In genomic region chr1:104476126-104476525, GRCh38 we compare ENCODE assay signal across 25 cellular contexts.
"Had no signal": no experiment of that assay in that cellular context is flagged by ENCODE, and none has a peak within 500 bp of the region (broad histone marks: within the 10 kb centered on the region; RNA-seq: fewer than 3 reads in every experiment).

No MANE protein-coding gene starts in this region.

- H3K27me3 ChIP-seq: neural progenitor cell, ovary, right lobe of liver, sigmoid colon, stomach, suprapubic skin, testis, tibial artery, transverse colon, upper lobe of right lung, uterus had no signal

- H3K4me1 ChIP-seq: neural progenitor cell, parathyroid adenoma, psoas muscle, right lobe of liver, sigmoid colon, stomach, suprapubic skin, testis, tibial artery, transverse colon, upper lobe of right lung, uterus had no signal

- H2AFZ ChIP-seq: neural progenitor cell, parathyroid adenoma had no signal

- ATAC-seq: natural killer cell; psoas muscle; right cardiac atrium; right lobe of liver; stimulated activated effector memory CD8-positive, alpha-beta T cell treated with anti-CD3 and anti-CD28 coated beads, Interleukin-12 subunit alpha, Interleukin-12 subunit beta, amount 100 ng/mL, for 72 hours; stimulated activated naive B cell treated with anti-CD40 and anti-IgM and Interleukin-4, amounts not matched to agents 10 μg/mL and 1 μg/mL and 100 μg/mL, for 72 hours; upper lobe of right lung had no signal

- H3K9me3 ChIP-seq: ovary, psoas muscle, right lobe of liver, sigmoid colon, suprapubic skin, testis, tibial artery, upper lobe of right lung, uterus had no signal

- H3K9ac ChIP-seq: neural progenitor cell, parathyroid adenoma had no signal

- DNase-seq: natural killer cell; occipital lobe; ovary; posterior cingulate gyrus; psoas muscle; right cardiac atrium; right lobe of liver; sigmoid colon; small intestine; stimulated activated CD4-positive, alpha-beta T cell treated with anti-CD3 and anti-CD28 coated beads, Interleukin-15, amount 100 ng/mL, for 24 hours; stimulated activated CD4-positive, alpha-beta T cell treated with anti-CD3 and anti-CD28 coated beads, Interleukin-2, amount 100 ng/mL, for 24 hours; stimulated activated CD4-positive, alpha-beta T cell treated with anti-CD3 and anti-CD28 coated beads, Interleukin-2, amount 100 ng/mL, for 48 hours; stimulated activated CD4-positive, alpha-beta T cell treated with anti-CD3 and anti-CD28 coated beads, Interleukin-4, amount 100 ng/mL, for 24 hours; stimulated activated naive B cell treated with anti-CD40 and anti-IgM and Interleukin-4, amounts not matched to agents 10 μg/mL and 1 μg/mL and 100 μg/mL, for 72 hours; stimulated activated naive CD4-positive, alpha-beta T cell treated with Interleukin-2 at 50 U/mL for 16 hours; stomach; testis; tibial artery; transverse colon; upper lobe of right lung; uterus had no signal

- H3K4me3 ChIP-seq: neural progenitor cell, ovary, psoas muscle, right lobe of liver, sigmoid colon, stomach, suprapubic skin, testis, tibial artery, transverse colon, upper lobe of right lung, uterus had no signal

- H3K36me3 ChIP-seq: neural progenitor cell, ovary, right lobe of liver, sigmoid colon, stomach, suprapubic skin, tibial artery, transverse colon, upper lobe of right lung, uterus had no signal

- H3K27ac ChIP-seq: neural progenitor cell, ovary, parathyroid adenoma, psoas muscle, right lobe of liver, sigmoid colon, stomach, suprapubic skin, testis, tibial artery, transverse colon, upper lobe of right lung, uterus had no signal

- H3K4me2 ChIP-seq: neural progenitor cell had no signal
